In the genomic region with DNA sequence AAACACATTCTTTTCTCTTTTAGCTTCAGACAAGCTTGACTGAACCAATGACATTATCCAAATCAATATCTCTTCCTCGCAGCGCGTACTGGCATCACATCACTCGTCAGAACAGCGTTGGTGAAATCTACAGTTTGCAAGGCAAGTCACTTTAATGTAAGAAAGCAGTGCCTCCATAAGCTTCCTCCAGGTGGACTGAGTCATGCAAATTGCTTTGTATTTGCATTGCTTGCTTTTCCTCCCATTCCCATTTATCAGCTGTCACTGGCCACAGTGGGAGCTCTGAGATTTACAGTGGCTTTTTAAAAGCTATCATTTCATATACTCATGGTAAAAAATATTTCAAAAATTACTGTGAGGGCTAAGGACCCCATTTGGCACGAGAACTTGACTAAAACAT, we compare ENCODE assay signal across 15 cellular contexts.
DNase-seq lines count a peak whose midpoint lies in the region; ATAC-seq and TF ChIP-seq lines count a peak whose summit lies in the region.
"Had no signal": no experiment of that assay in that cellular context is flagged by ENCODE, and none has a peak within 500 bp of the region (broad histone marks: within the 10 kb centered on the region; RNA-seq: fewer than 3 reads in every experiment).

No MANE protein-coding gene starts in this region.

- peak overlapping the region; percentile 68; the same call in 1 of the 2 replicates for H3K27ac ChIP-seq in HUES64 (ENCODE audit: low read depth, low read length)
- H3K27ac ChIP-seq: BLaER1 had no signal

- TF ChIP-seq CTCF in chondrocyte (IDR thresholded peaks at IDR 0.05): no peak

- H3K9me3 ChIP-seq in HUES64 (ENCODE audit: insufficient read depth, low read depth, low read length): 0 out of 2 replicates have a peak, but pooled peaks cover 7% of the 10 kb centered on the region
- no peaks in the 10 kb centered on the region for H3K9me3 ChIP-seq in adipocyte (ENCODE audit: control insufficient read depth, low read length)
- H3K9me3 ChIP-seq in iPS-18c (ENCODE audit: control insufficient read depth, insufficient read depth, low read length): no peaks in the 10 kb centered on the region
- H3K9me3 ChIP-seq: BLaER1 had no signal

- H3K4me1 ChIP-seq in HUES64 (ENCODE audit: insufficient read depth, low read length) (peaks cover 24% of the 10 kb centered on the region), adipocyte (ENCODE audit: control insufficient read depth, insufficient read depth, low read length) (peaks cover 19% of the 10 kb centered on the region)
- H3K4me1 ChIP-seq: BLaER1 had no signal

- H3K27me3 Mint-ChIP-seq in chondrocyte (ENCODE audit: low read depth): no peaks in the 10 kb centered on the region

- ATAC-seq in HG02970 (IDR thresholded peaks at IDR 0.05; ENCODE audit: low FRiP score, unreplicated experiment): no peak
- ATAC-seq: stimulated activated naive CD8-positive, alpha-beta T cell treated with anti-CD3 and anti-CD28 coated beads, Interleukin-15, Interleukin-2, amounts not matched to agents 100 U/mL and 50 U/mL, for 24 hours had no signal

- WGBS in HUES64: 11% methylated on average over 6 of the region's 6 CpGs

- H3K4me3 ChIP-seq in HUES64 (ENCODE audit: low read length) (peak overlapping the region; percentile 31; the same call in 1 of the 2 replicates), adipocyte (ENCODE audit: low read length) (peak overlapping the region; percentile 67), iPS-18c (ENCODE audit: insufficient read depth, low read depth, low read length) (0 out of 2 replicates have a peak overlapping the region, but pooled peaks have one; percentile 17)
- H3K4me3 ChIP-seq: BLaER1 had no signal

- H3K36me3 Mint-ChIP-seq in chondrocyte (ENCODE audit: low read depth): peaks cover 2% of the 10 kb centered on the region

- H3K36me3 ChIP-seq in HUES64 (ENCODE audit: insufficient read depth, low read length) (no peaks in the 10 kb centered on the region), adipocyte (ENCODE audit: control insufficient read depth, insufficient read depth, low read length, severe bottlenecking) (no peaks in the 10 kb centered on the region)
- H3K36me3 ChIP-seq: BLaER1 had no signal

- peak; percentile 33 for DNase-seq in COLO668 (lab: John Stamatoyannopoulos, UW; ENCODE audit: unreplicated experiment)
- DNase-seq in adipocyte (ENCODE audit: low read depth): no peak
- no peak for DNase-seq in cardiac septum (ENCODE audit: low spot score)
- no peak for DNase-seq in chondrocyte (ENCODE audit: low spot score)
- DNase-seq in GM19238 (ENCODE audit: insufficient read length, low spot score): no peak
- DNase-seq: activated CD4-positive, alpha-beta T cell treated with anti-CD3 and anti-CD28 coated beads for 48 hours; activated T-cell treated with anti-CD3 and anti-CD28 coated beads, Interleukin-2, amount 50 U/mL, for 48 hours; central memory CD4-positive, alpha-beta T cell; NCI-H2029; stimulated activated naive CD8-positive, alpha-beta T cell treated with anti-CD3 and anti-CD28 coated beads, Interleukin-15, Interleukin-2, amounts not matched to agents 100 U/mL and 50 U/mL, for 24 hours had no signal

- H3K4me3 Mint-ChIP-seq in chondrocyte (ENCODE audit: unreplicated experiment): no peak overlapping the region
- H3K4me3 Mint-ChIP-seq: T-helper 1 cell treated with Interleukin-12 subunit alpha and Interleukin-12 subunit beta and Interleukin-4 antibody, amounts not matched to agents 30 μg/mL and 1 μg/mL, for 36 hours had no signal

- H3K27ac Mint-ChIP-seq in chondrocyte (ENCODE audit: unreplicated experiment): no peak overlapping the region

- H3K27me3 ChIP-seq in HUES64 (ENCODE audit: insufficient read depth, low read length) (no peaks in the 10 kb centered on the region), adipocyte (replicated peaks; ENCODE audit: control insufficient read depth, insufficient read depth, low read length) (no peaks in the 10 kb centered on the region)
- H3K27me3 ChIP-seq: BLaER1 had no signal

- H3K4me1 Mint-ChIP-seq in chondrocyte (ENCODE audit: low read depth): peaks cover 15% of the 10 kb centered on the region

- intact Hi-C loops in cardiac septum (cut with DNase I): no loop called here

- H3K9ac ChIP-seq in HUES64 (ENCODE audit: low read depth, low read length) (no peak overlapping the region), adipocyte (ENCODE audit: low read length) (peak overlapping the region; percentile 52)
- H3K9ac ChIP-seq: BLaER1 had no signal

- peaks cover 3% of the 10 kb centered on the region for H3K9me3 Mint-ChIP-seq in chondrocyte (ENCODE audit: low read depth)

Comparison
In these comparisons a context has a peak if more than half of its experiments do, and no peak if none do; other contexts are left out.
1. H3K4me3 ChIP-seq: peak in every context shown above with its lines; median percentile 67 in adipocyte; 31 in HUES64; 17 in iPS-18c.